In the genomic region with DNA sequence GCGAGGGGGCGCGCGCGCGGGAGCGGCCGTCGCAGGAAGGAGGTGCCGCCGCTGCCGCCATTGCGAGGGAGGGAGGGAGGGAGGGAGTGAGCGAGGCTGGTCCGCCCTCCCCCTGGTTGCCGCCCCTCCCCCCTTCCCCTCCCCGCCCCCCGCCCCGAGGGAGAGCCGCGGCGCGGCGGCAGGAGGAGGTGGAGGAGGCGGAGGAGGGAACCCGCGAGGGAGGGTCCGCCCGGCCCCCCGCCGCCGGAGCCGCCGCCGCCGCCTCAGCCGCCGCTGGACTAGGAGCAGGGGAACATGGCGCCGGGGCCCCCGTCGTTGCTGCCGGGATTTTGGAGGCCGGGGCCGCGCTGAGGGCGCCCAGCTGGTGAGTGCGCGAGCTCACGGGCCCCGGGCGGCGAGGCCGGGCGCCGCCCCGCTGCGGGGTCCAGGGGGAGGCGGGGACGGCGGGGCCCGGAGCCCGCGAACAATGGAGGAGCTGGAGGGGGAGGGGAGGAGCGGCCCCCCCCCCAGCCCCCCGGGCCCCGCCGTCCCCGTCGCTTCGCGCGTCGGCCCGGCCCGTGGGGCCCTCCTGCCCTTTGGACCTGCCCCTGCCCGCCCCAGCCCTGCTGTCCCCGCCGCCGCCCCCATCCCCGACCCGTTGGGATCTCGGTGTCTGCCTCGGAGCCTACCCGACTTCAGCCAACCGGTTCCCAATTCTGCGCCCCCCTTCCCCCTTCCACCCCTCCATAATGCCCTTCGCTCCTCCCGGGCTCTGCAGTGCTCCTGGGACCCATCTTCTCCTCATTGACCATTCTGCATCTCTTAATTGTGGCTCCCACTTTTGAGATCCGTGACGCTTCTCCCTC, we compare ENCODE assay signal across 8 cellular contexts. TPM values are rescaled to one million over a fixed set of nuclear protein-coding genes. Genes with fewer than 3 reads are reported as not detected.
DNase-seq lines count a peak whose midpoint lies in the region; ATAC-seq and TF ChIP-seq lines count a peak whose summit lies in the region.

A gene (plus strand): TSS at position 152 of the 845 bp plus-strand sequence. CDS start 57,679 bp downstream, outside the sequence.

- H3K36me3 Mint-ChIP-seq in activated naive CD8-positive, alpha-beta T cell: peaks cover 2% of the 10 kb centered on the region

- H3K4me1 ChIP-seq in trophoblast cell (ENCODE audit: control insufficient read depth in 1 of 2, insufficient read depth in 2 of 2, low read length in 2 of 2): peaks cover 10 to 22% of the 10 kb centered on the region in 2 experiments

- peak within 1 kb of the TSS; percentile 95 for H3K9ac ChIP-seq in trophoblast cell (ENCODE audit: low read length)

- WGBS in trophoblast cell (ENCODE audit: extremely low coverage, insufficient coverage, insufficient read length): no CpG with 5 or more reads among the region's 91 CpGs

- H2AK5ac ChIP-seq in trophoblast cell (ENCODE audit: low read length): no peak within 1 kb of the TSS

- DNase-seq in NCI-H226 (peak; percentile 82), cardiac septum (ENCODE audit: low spot score) (no peak), trophoblast cell (peak in 1 of 2 donors; percentile 28), amniotic stem cell (lab: John Stamatoyannopoulos, UW) (no peak), EL (no peak)

- H3K4ac ChIP-seq in trophoblast cell (ENCODE audit: low read depth, low read length): peak within 1 kb of the TSS; percentile 85

- peak within 1 kb of the TSS; percentile 86 for H4K8ac ChIP-seq in trophoblast cell (ENCODE audit: low read depth, low read length)

- peaks cover 12% of the 10 kb centered on the region for H3K79me2 ChIP-seq in trophoblast cell (ENCODE audit: control insufficient read depth, insufficient read depth, low read length, poor library complexity)

- peak within 1 kb of the TSS; percentile 71 for H2AFZ ChIP-seq in trophoblast cell (ENCODE audit: insufficient read depth, low read length, poor library complexity)

- H3K4me1 Mint-ChIP-seq in activated naive CD8-positive, alpha-beta T cell (ENCODE audit: low read depth): peaks cover 14% of the 10 kb centered on the region

- no peaks in the 10 kb centered on the region for H3K9me3 ChIP-seq in trophoblast cell (ENCODE audit: insufficient read depth, low read depth, low read length)

- H3K79me1 ChIP-seq in trophoblast cell (ENCODE audit: low read length): peaks cover 11% of the 10 kb centered on the region

- no peak for TF ChIP-seq CTCF in C4-2B (conservative IDR thresholded peaks at IDR 0.05)

- no peaks in the 10 kb centered on the region for H3K36me3 ChIP-seq in trophoblast cell (ENCODE audit: control insufficient read depth in 1 of 2, insufficient read depth in 2 of 2, low read length in 2 of 2)

- peak within 1 kb of the TSS; percentile 91 for H3K18ac ChIP-seq in trophoblast cell (ENCODE audit: low read length)

- peak within 1 kb of the TSS; percentile 79 for H4K12ac ChIP-seq in trophoblast cell (ENCODE audit: low read depth, low read length)

- intact Hi-C loops in cardiac septum (cut with DNase I): loop anchor here (5.0 kb wide), 3 partner anchors 51 to 116 kb away; no protein-coding TSS in a partner anchor

- peak within 1 kb of the TSS; percentile 84 for H4K91ac ChIP-seq in trophoblast cell (ENCODE audit: low read depth, low read length)

- no peak within 1 kb of the TSS for H3K23ac ChIP-seq in trophoblast cell (ENCODE audit: low read length)

- ATAC-seq in GM21723 (IDR thresholded peaks at IDR 0.05; ENCODE audit: unreplicated experiment): peak; percentile 14

- H3K27me3 ChIP-seq in trophoblast cell (ENCODE audit: insufficient read depth, low read length): no peaks in the 10 kb centered on the region

- no peaks in the 10 kb centered on the region for H3K27me3 Mint-ChIP-seq in activated naive CD8-positive, alpha-beta T cell

- H2BK5ac ChIP-seq in trophoblast cell (ENCODE audit: low read depth, low read length, poor library complexity): peak within 1 kb of the TSS; percentile 87

- H3K4me2 ChIP-seq in trophoblast cell (ENCODE audit: low read length): peak within 1 kb of the TSS; percentile 93

- peak within 1 kb of the TSS; percentile 89 for H3K4me3 ChIP-seq in trophoblast cell (ENCODE audit: low read depth, low read length)

- peak within 1 kb of the TSS; percentile 97 for H3K27ac ChIP-seq in C4-2B
- H3K27ac ChIP-seq in trophoblast cell (ENCODE audit: low read depth, low read length): peak within 1 kb of the TSS; percentile 97

- H3K4me3 Mint-ChIP-seq in activated naive CD8-positive, alpha-beta T cell: peak within 1 kb of the TSS; percentile 85

- H2BK12ac ChIP-seq in trophoblast cell (ENCODE audit: low read length): peak within 1 kb of the TSS; percentile 48

- peak within 1 kb of the TSS; percentile 84 for H2BK120ac ChIP-seq in trophoblast cell (ENCODE audit: insufficient read depth, low read length, poor library complexity)

- peak within 1 kb of the TSS; percentile 90 for H3K14ac ChIP-seq in trophoblast cell (ENCODE audit: low read length)

- peak within 1 kb of the TSS; percentile 95 for H3K27ac Mint-ChIP-seq in activated naive CD8-positive, alpha-beta T cell

- H3K9me3 Mint-ChIP-seq in activated naive CD8-positive, alpha-beta T cell (ENCODE audit: low read depth): peaks cover 3% of the 10 kb centered on the region

RNA-seq across cellular contexts. Expression of the gene that starts here (rescaled TPM):
- total RNA-seq in cardiac septum: 93.0 TPM
- 22.3 and 23.6 TPM in 2 replicates for polyA plus RNA-seq in trophoblast cell (2013)
